In the genomic region with DNA sequence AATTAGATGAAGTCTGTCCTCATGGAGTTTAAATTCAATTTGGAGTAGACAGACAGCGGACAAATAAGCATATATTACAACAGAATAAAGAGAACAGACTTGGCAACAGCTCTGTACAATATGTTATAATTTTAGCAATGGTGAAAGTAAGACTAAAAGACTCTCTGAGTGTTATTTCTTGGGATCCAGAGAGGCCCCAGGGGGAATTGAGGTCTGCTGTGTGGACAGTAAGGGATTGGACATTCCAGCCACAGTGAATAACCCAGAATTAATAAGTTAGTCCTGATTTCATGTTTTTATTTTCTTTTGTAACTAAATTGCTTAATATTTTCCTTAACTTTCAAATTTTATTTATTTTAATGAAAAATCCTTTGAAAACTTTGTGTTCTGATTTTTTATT, we compare ENCODE assay signal across 32 cellular contexts.
"Had no signal": no experiment of that assay in that cellular context is flagged by ENCODE, and none has a peak within 500 bp of the region (broad histone marks: within the 10 kb centered on the region; RNA-seq: fewer than 3 reads in every experiment).

No MANE protein-coding gene starts in this region.

- H3K4me3 ChIP-seq: adrenal gland, body of pancreas, breast epithelium, MG63, Peyer's patch, SJSA1 had no signal

- H3K9me3 Mint-ChIP-seq: activated CD4-positive, alpha-beta T cell treated with anti-CD3 and anti-CD28 coated beads, Interleukin-2, amount 10 ng/mL, durations not matched to agents 24 days and 14 days; activated CD8-positive, alpha-beta T cell treated with anti-CD3 and anti-CD28 coated beads for 36 hours; activated naive CD4-positive, alpha-beta T cell treated with anti-CD3 and anti-CD28 coated beads, Interleukin-2, amount 50 U/mL, for 24 hours; activated naive CD8-positive, alpha-beta T cell treated with anti-CD3 and anti-CD28 coated beads, Interleukin-2, amount 10 ng/mL, durations not matched to agents 7 days and 5 days; activated T-cell treated with anti-CD3 and anti-CD28 coated beads, Interleukin-2, amount 50 U/mL, for 24 hours; activated T-helper 2 cell treated with anti-CD3 and anti-CD28 coated beads, Interferon-gamma antibody, Interleukin-2, Interleukin-4, amounts not matched to agents 10 μg/mL and 5 μg/mL and 100 μg/mL, durations not matched to agents 14 hours and 24 hours and 36 hours; T-helper 1 cell treated with Interleukin-12 subunit alpha and Interleukin-12 subunit beta and Interleukin-4 antibody, amounts not matched to agents 30 μg/mL and 1 μg/mL, for 36 hours; T-helper 2 cell treated with Interferon-gamma antibody and Interleukin-4, amounts not matched to agents 5 μg/mL and 100 μg/mL, for 36 hours had no signal

- H3K36me3 Mint-ChIP-seq: activated naive CD8-positive, alpha-beta T cell treated with anti-CD3 and anti-CD28 coated beads, Interleukin-2, amount 10 ng/mL, durations not matched to agents 7 days and 5 days had no signal

- H3K27ac ChIP-seq: adrenal gland, body of pancreas, breast epithelium, Peyer's patch, SJSA1 had no signal

- H3K9me3 ChIP-seq: adrenal gland, body of pancreas, breast epithelium, MG63, Peyer's patch, SJSA1, SK-N-SH had no signal

- H3K27me3 Mint-ChIP-seq: activated CD4-positive, alpha-beta T cell treated with anti-CD3 and anti-CD28 coated beads, Interleukin-2, amount 10 ng/mL, durations not matched to agents 24 days and 14 days; activated CD8-positive, alpha-beta T cell treated with anti-CD3 and anti-CD28 coated beads for 36 hours; activated naive CD4-positive, alpha-beta T cell treated with anti-CD3 and anti-CD28 coated beads, Interleukin-2, amount 50 U/mL, for 24 hours; activated naive CD8-positive, alpha-beta T cell treated with anti-CD3 and anti-CD28 coated beads, Interleukin-2, amount 10 ng/mL, durations not matched to agents 7 days and 5 days; activated T-cell treated with anti-CD3 and anti-CD28 coated beads, Interleukin-2, amount 50 U/mL, for 24 hours had no signal

- H3K4me3 Mint-ChIP-seq: activated CD4-positive, alpha-beta T cell treated with anti-CD3 and anti-CD28 coated beads, Interleukin-2, amount 10 ng/mL, durations not matched to agents 24 days and 14 days; activated CD8-positive, alpha-beta T cell treated with anti-CD3 and anti-CD28 coated beads for 36 hours; activated naive CD4-positive, alpha-beta T cell treated with anti-CD3 and anti-CD28 coated beads, Interleukin-2, amount 50 U/mL, for 24 hours; activated naive CD8-positive, alpha-beta T cell treated with anti-CD3 and anti-CD28 coated beads, Interleukin-2, amount 10 ng/mL, durations not matched to agents 7 days and 5 days; activated T-cell treated with anti-CD3 and anti-CD28 coated beads, Interleukin-2, amount 50 U/mL, for 24 hours; T-helper 1 cell treated with Interleukin-12 subunit alpha and Interleukin-12 subunit beta and Interleukin-4 antibody, amounts not matched to agents 30 μg/mL and 1 μg/mL, for 36 hours; T-helper 2 cell treated with Interferon-gamma antibody and Interleukin-4, amounts not matched to agents 5 μg/mL and 100 μg/mL, for 36 hours had no signal

- H3K27me3 ChIP-seq: adrenal gland, body of pancreas, breast epithelium, MG63, Peyer's patch, SJSA1 had no signal

- H3K4me1 ChIP-seq: body of pancreas, breast epithelium, Peyer's patch had no signal

- DNase-seq: activated CD4-positive, alpha-beta T cell treated with anti-CD3 and anti-CD28 coated beads, Interleukin-2, amount 50 U/mL, for 4 hours; activated CD8-positive, alpha-beta T cell treated with anti-CD3 and anti-CD28 coated beads for 36 hours; activated gamma-delta T cell; activated naive CD4-positive, alpha-beta T cell treated with Interleukin-2 at 50 U/mL for 16 hours; activated naive CD8-positive, alpha-beta T cell treated with anti-CD3 and anti-CD28 coated beads, Interleukin-2, amount 10 ng/mL, durations not matched to agents 7 days and 5 days; activated T-cell treated with anti-CD3 and anti-CD28 coated beads, Interleukin-2, amount 50 U/mL, for 24 hours; adrenal gland; MG63; NCI-H1048; NCI-H1105 treated with DMSO at 0.1 percent for 48 hours; NCI-H1436; NCI-H1694; NCI-H2029; NCI-H2107; NCI-H2171; NCI-H510A; NCI-H526; NCI-H748 treated with DMSO at 0.1 percent for 48 hours; NK-92 treated with Interleukin-12 subunit alpha and Interleukin-12 subunit beta, amount 100 ng/mL, for 24 hours; PC-3; Peyer's patch; RPMI8226; SHP77 treated with DMSO at 0.1 percent for 48 hours; SK-N-SH had no signal

- H3K9ac ChIP-seq: SK-N-SH had no signal

- H3K36me3 ChIP-seq: adrenal gland, breast epithelium, MG63, Peyer's patch, SJSA1 had no signal

- ATAC-seq: activated CD8-positive, alpha-beta T cell treated with anti-CD3 and anti-CD28 coated beads for 36 hours; body of pancreas; PC-3 had no signal

- H3K27ac Mint-ChIP-seq: activated CD4-positive, alpha-beta T cell treated with anti-CD3 and anti-CD28 coated beads, Interleukin-2, amount 10 ng/mL, durations not matched to agents 24 days and 14 days; activated CD8-positive, alpha-beta T cell treated with anti-CD3 and anti-CD28 coated beads for 36 hours; activated naive CD4-positive, alpha-beta T cell treated with anti-CD3 and anti-CD28 coated beads, Interleukin-2, amount 50 U/mL, for 24 hours; activated naive CD8-positive, alpha-beta T cell treated with anti-CD3 and anti-CD28 coated beads, Interleukin-2, amount 10 ng/mL, durations not matched to agents 7 days and 5 days; activated T-cell treated with anti-CD3 and anti-CD28 coated beads, Interleukin-2, amount 50 U/mL, for 24 hours; activated T-helper 2 cell treated with anti-CD3 and anti-CD28 coated beads, Interferon-gamma antibody, Interleukin-2, Interleukin-4, amounts not matched to agents 10 μg/mL and 5 μg/mL and 100 μg/mL, durations not matched to agents 14 hours and 24 hours and 36 hours; T-helper 1 cell treated with Interleukin-12 subunit alpha and Interleukin-12 subunit beta and Interleukin-4 antibody, amounts not matched to agents 30 μg/mL and 1 μg/mL, for 36 hours; T-helper 2 cell treated with Interferon-gamma antibody and Interleukin-4, amounts not matched to agents 5 μg/mL and 100 μg/mL, for 36 hours had no signal

- H3K4me2 ChIP-seq: SK-N-SH had no signal
